Comparison of ENCODE assay signal across 1 cellular context in genomic region chr18:59665057-59666007, GRCh38.
TF ChIP-seq lines count a peak whose summit lies in the region.

No MANE protein-coding gene starts in this region.

TF ChIP-seq in H1, 55 proteins besides CTCF, POLR2A, EP300 and RAD21:
- TF ChIP-seq POLR2AphosphoS5 (IDR thresholded peaks at IDR 0.05; ENCODE audit: low read depth, low read length) (no peak), SUZ12 (IDR thresholded peaks at IDR 0.05; ENCODE audit: low read length) (no peak)
